In the genomic region with DNA sequence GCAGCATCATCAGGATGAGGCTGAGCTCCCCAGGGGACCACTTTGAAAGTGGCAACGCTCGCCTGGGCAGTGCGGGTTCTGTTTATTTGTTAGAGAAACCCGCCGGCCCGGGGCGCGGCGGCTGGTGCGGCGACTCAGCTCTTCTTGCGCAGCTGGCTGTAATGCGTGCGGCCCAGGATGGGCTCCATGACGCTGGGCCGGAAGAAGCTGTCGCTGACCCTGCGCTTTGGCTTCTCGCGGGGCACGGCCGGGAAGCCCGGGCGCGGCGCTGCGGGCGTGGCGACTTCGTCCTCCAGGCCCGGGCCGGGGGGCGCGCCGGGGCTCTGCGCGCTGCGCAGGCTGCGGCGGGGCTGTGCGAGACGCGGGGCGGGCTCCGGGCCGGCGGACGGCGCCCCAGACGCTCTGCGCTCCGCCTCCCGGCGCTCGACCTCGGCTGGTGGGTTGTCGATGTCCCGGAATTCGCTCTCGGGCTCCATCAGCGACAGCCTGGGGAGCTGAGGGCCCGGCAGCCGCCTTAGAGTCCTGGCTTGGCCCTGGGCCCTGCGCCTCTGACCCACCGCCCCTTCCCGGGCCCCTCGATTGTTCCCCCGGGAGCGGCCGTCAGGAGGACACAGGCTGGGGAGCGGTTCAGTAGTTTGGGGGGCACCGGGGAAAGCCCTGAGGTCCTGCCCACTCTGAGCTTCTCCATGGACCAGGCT, we compare ENCODE assay signal across 8 cellular contexts. TPM values are rescaled to one million over a fixed set of nuclear protein-coding genes. Genes with fewer than 3 reads are reported as not detected.
DNase-seq lines count a peak whose midpoint lies in the region; ATAC-seq, FAIRE-seq and TF ChIP-seq lines count a peak whose summit lies in the region.

No MANE protein-coding gene starts in this region.

- no peak for FAIRE-seq in GM12892 (lab: Jason Lieb, UNC)

- H3K9me3 Mint-ChIP-seq in stimulated activated naive B cell treated with anti-CD40 and anti-IgM and Interleukin-4, amounts not matched to agents 10 μg/mL and 1 μg/mL and 100 μg/mL, for 72 hours, result no peaks in the 10 kb centered on the region

- CTCF ChIA-PET in mammary epithelial cell (lab: Charles Lee; ENCODE audit: low non-redundant PET), result no interaction called here

- H3K9me3 ChIP-seq in mammary epithelial cell (replicated peaks; ENCODE audit: insufficient read depth, low read length), result no peaks in the 10 kb centered on the region

- whole genome bisulfite sequencing in mammary epithelial cell (ENCODE audit: low coverage, missing lambda C conversion rate), result 14% methylated on average over 34 of the region's 72 CpGs

- peak overlapping the region; percentile 29 to 62 for H3K4me3 Mint-ChIP-seq in stimulated activated naive B cell treated with anti-CD40 and anti-IgM and Interleukin-4, amounts not matched to agents 10 μg/mL and 1 μg/mL and 100 μg/mL, for 72 hours

- H3K4me1 Mint-ChIP-seq in stimulated activated naive B cell treated with anti-CD40 and anti-IgM and Interleukin-4, amounts not matched to agents 10 μg/mL and 1 μg/mL and 100 μg/mL, for 72 hours, result peaks cover 0 to 5% of the 10 kb centered on the region in 2 donors

- no peak overlapping the region for H3K9ac ChIP-seq in mammary epithelial cell (ENCODE audit: insufficient read depth, low read length)

- BruUV-seq in mammary epithelial cell (replicated peaks; lab: Mats Ljungman, UMichigan), result no TSS peak

- peaks cover 34 to 50% of the 10 kb centered on the region in 2 donors for H3K27me3 Mint-ChIP-seq in stimulated activated naive B cell treated with anti-CD40 and anti-IgM and Interleukin-4, amounts not matched to agents 10 μg/mL and 1 μg/mL and 100 μg/mL, for 72 hours

- no peaks in the 10 kb centered on the region for H3K36me3 ChIP-seq in mammary epithelial cell (ENCODE audit: insufficient read depth, low read length)

- no peak for TF ChIP-seq POLR2A in NB4 (IDR thresholded peaks at IDR 0.05; ENCODE audit: extremely low read depth, insufficient read length)
- no peak for TF ChIP-seq POLR2A in GM12892 (IDR thresholded peaks at IDR 0.05; ENCODE audit: low read depth, low read length)

- peak; percentile 59 for DNase-seq in GM12865 (ENCODE audit: low read depth)
- peak; percentile 64 for DNase-seq in NB4 (ENCODE audit: low read depth)
- DNase-seq in mammary epithelial cell, result no peak
- peak; percentile 83 for DNase-seq in islet precursor cell
- DNase-seq in stimulated activated naive B cell treated with anti-CD40 and anti-IgM and Interleukin-4, amounts not matched to agents 10 μg/mL and 1 μg/mL and 100 μg/mL, for 72 hours, result no peak
- DNase-seq in GM12892 (ENCODE audit: insufficient read length), result no peak
- DNase-seq in AML-193 (lab: John Stamatoyannopoulos, UW), result no peak

- H3K27ac ChIP-seq in mammary epithelial cell (ENCODE audit: insufficient read depth, low read depth, low read length), result no peak overlapping the region

- in situ Hi-C loops in mammary epithelial cell (cut with MboI; ENCODE audit: low sequenced_read_pairs in 2 of 2), result no loop called here

- H2AFZ ChIP-seq in mammary epithelial cell (ENCODE audit: low read depth, low read length), result peak overlapping the region; percentile 87

- H3K27me3 ChIP-seq in mammary epithelial cell (ENCODE audit: insufficient read depth, low read length), result no peaks in the 10 kb centered on the region

- H3K4me3 ChIP-seq in GM12865 (ENCODE audit: low read depth, low read length) (peak overlapping the region; percentile 43), NB4 (ENCODE audit: low read depth, low read length) (peak overlapping the region; percentile 16), mammary epithelial cell (replicated peaks in 1 of 3; ENCODE audit: insufficient read depth in 1 of 3, low read depth in 2 of 3, low read length in 3 of 3) (peak overlapping the region in 2 of 3 experiments; percentile 26 to 35)

- H3K4me2 ChIP-seq in mammary epithelial cell (ENCODE audit: insufficient read depth, low read depth, low read length), result peak overlapping the region; percentile 81

- ATAC-seq in stimulated activated naive B cell treated with anti-CD40 and anti-IgM and Interleukin-4, amounts not matched to agents 10 μg/mL and 1 μg/mL and 100 μg/mL, for 72 hours (replicated peaks), result peak; percentile 73 to 84
- no peak for ATAC-seq in HG03095 (IDR thresholded peaks at IDR 0.05; ENCODE audit: unreplicated experiment)

- peaks cover 24% of the 10 kb centered on the region for H3K4me1 ChIP-seq in mammary epithelial cell (ENCODE audit: insufficient read depth, low read length)

- no peaks in the 10 kb centered on the region for H3K36me3 Mint-ChIP-seq in stimulated activated naive B cell treated with anti-CD40 and anti-IgM and Interleukin-4, amounts not matched to agents 10 μg/mL and 1 μg/mL and 100 μg/mL, for 72 hours

- H4K20me1 ChIP-seq in mammary epithelial cell (ENCODE audit: insufficient read depth, low read length), result no peaks in the 10 kb centered on the region

- intact Hi-C loops in mammary epithelial cell (cut with micrococcal nuclease), result no loop called here

- no peaks in the 10 kb centered on the region for H3K79me2 ChIP-seq in mammary epithelial cell (ENCODE audit: insufficient read depth, low read length)

- no peak overlapping the region for H3K27ac Mint-ChIP-seq in stimulated activated naive B cell treated with anti-CD40 and anti-IgM and Interleukin-4, amounts not matched to agents 10 μg/mL and 1 μg/mL and 100 μg/mL, for 72 hours

- dilution Hi-C loops in mammary epithelial cell (cut with HindIII; ENCODE audit: low sequenced_read_pairs), result no loop called here

- TF ChIP-seq CTCF in GM12865 (IDR thresholded peaks at IDR 0.05; ENCODE audit: insufficient read depth, low read depth, low read length, missing control alignments) (no peak), NB4 (IDR thresholded peaks at IDR 0.05; ENCODE audit: low read depth, low read length) (no peak), mammary epithelial cell (conservative IDR thresholded peaks at IDR 0.05 in 1 of 2, IDR thresholded peaks at IDR 0.05 in 1 of 2; ENCODE audit: extremely low read depth in 1 of 2, insufficient read depth in 1 of 2, low read depth in 1 of 2, low read length in 2 of 2) (no peak)

RNA-seq across cellular contexts. Expression of a gene that starts 10.3 kb away (rescaled TPM):
- 10 to 100 TPM in 1 of 2 donors, 1 to 10 TPM in 1; 4.4 to 10.2 TPM for total RNA-seq in mammary epithelial cell
- polyA plus RNA-seq in mammary epithelial cell, result 1.5 TPM
- 0.52 TPM for polyA minus RNA-seq in mammary epithelial cell
- 0.08 TPM for polyA plus RNA-seq in GM12892 (2012; ENCODE audit: missing spikeins)

RNA-seq across cellular contexts. Expression of a gene that starts 13.6 kb away (rescaled TPM):
- total RNA-seq in mammary epithelial cell, result under 1 TPM; 0.17 to 0.31 TPM
- 0.08 TPM for polyA plus RNA-seq in mammary epithelial cell
- polyA minus RNA-seq in mammary epithelial cell, result not detected
- not detected for polyA plus RNA-seq in GM12892 (2012; ENCODE audit: missing spikeins)

RNA-seq across cellular contexts. Expression of a gene that starts 25.0 kb away (rescaled TPM):
- 1 to 10 TPM; 4.3 to 7.3 TPM for total RNA-seq in mammary epithelial cell
- polyA plus RNA-seq in mammary epithelial cell, result 4.9 TPM
- not detected for polyA minus RNA-seq in mammary epithelial cell
- polyA plus RNA-seq in GM12892 (2012; ENCODE audit: missing spikeins), result 3.4 TPM

RNA-seq across cellular contexts. Expression of a gene that starts 25.0 kb away (rescaled TPM):
- under 1 TPM in 1 of 2 donors, not detected in 1; 0.17 TPM for total RNA-seq in mammary epithelial cell
- polyA plus RNA-seq in mammary epithelial cell, result 0.03 TPM
- not detected for polyA minus RNA-seq in mammary epithelial cell
- polyA plus RNA-seq in GM12892 (2012; ENCODE audit: missing spikeins), result not detected

Comparison
In these comparisons a context has a peak if more than half of its experiments do, and no peak if none do; other contexts are left out.
1. DNase-seq: peak in GM12865 (single experiment), NB4 (single experiment) and islet precursor cell (single experiment); none in mammary epithelial cell (single experiment), stimulated activated naive B cell treated with anti-CD40 and anti-IgM and Interleukin-4, amounts not matched to agents 10 μg/mL and 1 μg/mL and 100 μg/mL, for 72 hours (single experiment), GM12892 (single experiment) and AML-193 (0 of 2).
2. Peak in every context shown above with its lines, with median percentiles within 50 percentile points of each other: H3K4me3 ChIP-seq.